In the genomic region with DNA sequence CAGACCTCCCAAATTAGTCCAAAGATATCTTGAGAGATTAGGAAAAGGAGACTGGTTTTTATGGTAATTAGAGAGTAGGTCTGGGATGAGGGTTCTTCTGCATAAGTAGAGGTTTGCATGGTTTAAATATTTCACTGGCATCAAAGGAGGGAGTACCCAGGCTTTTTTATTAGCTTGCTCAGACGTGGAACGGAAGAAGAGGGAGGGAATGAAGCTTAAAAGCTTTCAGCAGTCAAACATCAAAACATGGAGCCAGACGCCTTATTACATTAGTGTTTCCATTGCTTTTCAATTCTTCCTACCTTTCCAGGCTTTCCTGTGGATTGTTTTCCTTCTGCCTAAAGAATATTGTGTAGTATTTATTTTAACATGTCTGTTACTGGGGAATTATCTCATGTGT, we compare ENCODE assay signal across 19 cellular contexts.
"Had no signal": no experiment of that assay in that cellular context is flagged by ENCODE, and none has a peak within 500 bp of the region (broad histone marks: within the 10 kb centered on the region; RNA-seq: fewer than 3 reads in every experiment).

No MANE protein-coding gene starts in this region.

- H3K4me3 ChIP-seq: dorsolateral prefrontal cortex, heart left ventricle, mucosa of descending colon, pancreas, tibial artery, upper lobe of right lung, vagina had no signal

- H3K27me3 ChIP-seq: dorsolateral prefrontal cortex, heart left ventricle, tibial artery, upper lobe of right lung, vagina had no signal

- ATAC-seq: heart left ventricle; left lobe of liver; mucosa of descending colon; naive thymus-derived CD8-positive, alpha-beta T cell; pancreas; right cardiac atrium; stimulated activated effector memory CD8-positive, alpha-beta T cell treated with anti-CD3 and anti-CD28 coated beads, Interleukin-12 subunit alpha, Interleukin-12 subunit beta, amount 100 ng/mL, for 72 hours; upper lobe of right lung had no signal

- DNase-seq: cortex of kidney; dorsolateral prefrontal cortex; effector CD8-positive, alpha-beta T cell; heart left ventricle; hypothalamus; mammary epithelial cell; mucosa of descending colon; naive thymus-derived CD8-positive, alpha-beta T cell; nucleus accumbens; pancreas; right cardiac atrium; small intestine; stimulated activated CD4-positive, alpha-beta T cell treated with anti-CD3 and anti-CD28 coated beads, Interleukin-4, amount 100 ng/mL, for 1 hour; stimulated activated CD8-positive, alpha-beta memory T cell treated with anti-CD3 and anti-CD28 coated beads, Interleukin-4, amount 100 ng/mL, for 48 hours; tibial artery; upper lobe of right lung had no signal

- H3K36me3 ChIP-seq: heart left ventricle, pancreas, tibial artery, upper lobe of right lung, vagina had no signal

- H3K9me3 ChIP-seq: heart left ventricle, mucosa of descending colon, pancreas, tibial artery, upper lobe of right lung, vagina had no signal

- H3K27ac ChIP-seq: dorsolateral prefrontal cortex, heart left ventricle, pancreas, tibial artery, upper lobe of right lung, vagina had no signal

- H3K4me1 ChIP-seq: heart left ventricle, pancreas, tibial artery, upper lobe of right lung, vagina had no signal
